Comparison of ENCODE assay signal across 27 cellular contexts in the genomic region with DNA sequence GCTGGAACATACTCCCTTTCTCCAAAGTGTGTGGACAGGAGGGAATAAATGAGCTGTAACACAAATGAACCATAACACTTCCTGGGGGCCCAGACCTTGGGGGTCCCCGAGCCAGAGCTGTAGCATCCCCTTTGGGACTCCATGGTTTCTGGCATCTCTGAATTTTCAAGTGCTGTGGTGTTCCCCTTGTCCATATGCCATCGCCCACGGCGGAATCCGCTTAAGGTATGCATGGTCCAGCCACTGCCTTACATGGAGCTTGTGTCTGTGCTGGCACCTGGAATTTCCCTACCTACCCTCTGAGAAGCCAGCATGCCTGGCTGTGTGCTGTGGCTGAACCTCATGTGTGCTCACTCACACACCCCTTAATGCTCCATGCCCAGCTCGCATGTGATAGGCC.
DNase-seq lines count a peak whose midpoint lies in the region; ATAC-seq, FAIRE-seq and TF ChIP-seq lines count a peak whose summit lies in the region.
"Had no signal": no experiment of that assay in that cellular context is flagged by ENCODE, and none has a peak within 500 bp of the region (broad histone marks: within the 10 kb centered on the region; RNA-seq: fewer than 3 reads in every experiment).

No MANE protein-coding gene starts in this region.

- no peak for TF ChIP-seq EP300 in GM12878 (IDR thresholded peaks at IDR 0.05; ENCODE audit: borderline replicate concordance in 1 of 2, control insufficient read depth in 1 of 2, low read depth in 2 of 2, low read length in 2 of 2)
- TF ChIP-seq EP300 in H1 (IDR thresholded peaks at IDR 0.05; ENCODE audit: borderline replicate concordance in 1 of 2, low read depth in 2 of 2, low read length in 2 of 2): no peak

- no peaks in the 10 kb centered on the region for H3K27me3 ChIP-seq in GM12878 (replicated peaks in 1 of 2; ENCODE audit: control insufficient read depth in 2 of 2, insufficient read depth in 2 of 2, low read length in 1 of 2)
- H3K27me3 ChIP-seq in H1 (replicated peaks in 1 of 4; ENCODE audit: control insufficient read depth in 3 of 4, extremely low read depth in 1 of 4, insufficient read depth in 3 of 4, low read length in 3 of 4): no peaks in the 10 kb centered on the region
- H3K27me3 ChIP-seq: BE2C, BLaER1 had no signal

- CTCF ChIA-PET in GM12878 (lab: Yijun Ruan, JAX) (no interaction called here), H1 (lab: Charles Lee; ENCODE audit: partially characterized antibody) (interaction anchor here (0.6 to 1.0 kb wide), 2 partner anchors 19 to 54 kb away, joined by 3 read pairs; no protein-coding TSS in a partner anchor)

- no peak overlapping the region for H2AFZ ChIP-seq in GM12878 (ENCODE audit: control insufficient read depth, low read depth, low read length)
- no peak overlapping the region for H2AFZ ChIP-seq in H1 (ENCODE audit: low read length)

- H4K5ac ChIP-seq in H1 (ENCODE audit: insufficient read length, low read depth, low read length): no peak overlapping the region

- DNase-seq in UCSD-AML1 (lab: John Stamatoyannopoulos, UW; ENCODE audit: unreplicated experiment) (peak; percentile 1), GM12878 (ENCODE audit: low read depth, low spot score) (no peak), H1 (ENCODE audit: low read depth in 1 of 2, low spot score in 2 of 2) (no peak), NCI-H82 (lab: John Stamatoyannopoulos, UW) (no peak), 8988T (no peak), dedifferentiated amniotic fluid mesenchymal stem cell (ENCODE audit: extremely low spot score) (no peak)
- no peak for DNase-seq in stimulated activated effector memory CD8-positive, alpha-beta T cell treated with anti-CD3 and anti-CD28 coated beads, Interleukin-12 subunit alpha, Interleukin-12 subunit beta, amount 100 ng/mL, for 72 hours (ENCODE audit: low spot score in 2 of 2)
- DNase-seq: AML-193; BE2C; C1 segment of cervical spinal cord; CD4-positive, alpha-beta memory T cell; CD4-positive, CD25-positive, alpha-beta regulatory T cell; COR-L47; DMS 273 treated with DMSO at 0.1 percent for 48 hours; DMS153; DMS53; DMS79; DND-41; EL; GDM1 had no signal

- H3K9ac ChIP-seq in GM12878 (ENCODE audit: control insufficient read depth, insufficient read depth, low read length) (no peak overlapping the region), H1 (replicated peaks in 1 of 4; ENCODE audit: extremely low read depth in 1 of 4, low read depth in 3 of 4, low read length in 3 of 4) (no peak overlapping the region)
- H3K9ac ChIP-seq: BLaER1 had no signal

- H3K4me1 ChIP-seq in GM12878 (ENCODE audit: control insufficient read depth, insufficient read depth, low read length) (no peaks in the 10 kb centered on the region), H1 (replicated peaks in 1 of 4; ENCODE audit: control insufficient read depth in 3 of 4, insufficient read depth in 4 of 4, low read length in 3 of 4) (no peaks in the 10 kb centered on the region)
- H3K4me1 ChIP-seq: A549, BLaER1 had no signal

- peaks cover 6% of the 10 kb centered on the region for H3K9me3 Mint-ChIP-seq in stimulated activated effector memory CD8-positive, alpha-beta T cell treated with anti-CD3 and anti-CD28 coated beads, Interleukin-12 subunit alpha, Interleukin-12 subunit beta, amount 100 ng/mL, for 72 hours

- no peak overlapping the region for H2BK120ac ChIP-seq in H1 (replicated peaks; ENCODE audit: low read depth, low read length)

- FAIRE-seq in GM12878 (lab: Jason Lieb, UNC): no peak
- no peak for FAIRE-seq in H1 (lab: Jason Lieb, UNC)
- FAIRE-seq: A549, GM12891, GM19239 had no signal

- no peak overlapping the region for H2AK5ac ChIP-seq in H1 (ENCODE audit: low read depth, low read length)

- H3K79me1 ChIP-seq in H1 (ENCODE audit: low read depth, low read length): no peaks in the 10 kb centered on the region

- no peaks in the 10 kb centered on the region for H4K20me1 ChIP-seq in GM12878 (ENCODE audit: control insufficient read depth, insufficient read depth)
- no peaks in the 10 kb centered on the region for H4K20me1 ChIP-seq in H1 (replicated peaks in 1 of 2; ENCODE audit: control insufficient read depth in 1 of 2, insufficient read depth in 2 of 2, low read length in 2 of 2)
- H4K20me1 ChIP-seq: BLaER1 had no signal

- TF ChIP-seq CTCF in GM12878 (IDR thresholded peaks at IDR 0.05 in 2 of 3, conservative IDR thresholded peaks at IDR 0.05 in 1 of 3; ENCODE audit: control insufficient read depth in 2 of 3, extremely low read depth in 1 of 3, insufficient read depth in 1 of 3, low read depth in 3 of 3, low read length in 3 of 3): no peak
- TF ChIP-seq CTCF in H1 (IDR thresholded peaks at IDR 0.05; ENCODE audit: control extremely low read depth in 1 of 3, insufficient read depth in 1 of 3, low read depth in 1 of 3, low read length in 3 of 3): no peak

- POLR2A ChIA-PET in GM12878 (lab: Charles Lee) (no interaction called here), H1 (lab: Charles Lee; ENCODE audit: partially characterized antibody) (no interaction called here)

- H2BK12ac ChIP-seq in H1 (ENCODE audit: low read depth, low read length): no peak overlapping the region

- ATAC-seq in GM12878 (peak; percentile 21; the same call in 1 of the 3 replicates), HG03175 (IDR thresholded peaks at IDR 0.05; ENCODE audit: unreplicated experiment) (no peak)
- peak; percentile 24 for ATAC-seq in stimulated activated effector memory CD8-positive, alpha-beta T cell treated with anti-CD3 and anti-CD28 coated beads, Interleukin-12 subunit alpha, Interleukin-12 subunit beta, amount 100 ng/mL, for 72 hours
- ATAC-seq: A549 had no signal

- H3K36me3 Mint-ChIP-seq in stimulated activated effector memory CD8-positive, alpha-beta T cell treated with anti-CD3 and anti-CD28 coated beads, Interleukin-12 subunit alpha, Interleukin-12 subunit beta, amount 100 ng/mL, for 72 hours: no peaks in the 10 kb centered on the region
- H3K36me3 Mint-ChIP-seq: CD14-positive monocyte; CD4-positive, alpha-beta memory T cell; CD4-positive, CD25-positive, alpha-beta regulatory T cell; CD8-positive, alpha-beta memory T cell had no signal

- H3K79me2 ChIP-seq in GM12878 (ENCODE audit: control insufficient read depth, insufficient read depth, low read length): no peaks in the 10 kb centered on the region
- no peaks in the 10 kb centered on the region for H3K79me2 ChIP-seq in H1 (ENCODE audit: control insufficient read depth in 1 of 2, insufficient read depth in 2 of 2, low read length in 2 of 2)

- H2BK20ac ChIP-seq in H1 (ENCODE audit: low read length): no peak overlapping the region

- no peak overlapping the region for H2BK5ac ChIP-seq in H1 (ENCODE audit: low read depth, low read length)

- no peaks in the 10 kb centered on the region for H3K4me1 Mint-ChIP-seq in stimulated activated effector memory CD8-positive, alpha-beta T cell treated with anti-CD3 and anti-CD28 coated beads, Interleukin-12 subunit alpha, Interleukin-12 subunit beta, amount 100 ng/mL, for 72 hours
- H3K4me1 Mint-ChIP-seq: CD14-positive monocyte; CD4-positive, alpha-beta memory T cell; CD4-positive, CD25-positive, alpha-beta regulatory T cell; CD8-positive, alpha-beta memory T cell had no signal

- SMC1A ChIA-PET in GM12878 (lab: Charles Lee; ENCODE audit: uncharacterized antibody, unreplicated experiment): no interaction called here

- no peak overlapping the region for H3K14ac ChIP-seq in H1 (ENCODE audit: insufficient read length)

- intact Hi-C loops in GM12878 (cut with micrococcal nuclease; ENCODE audit: unreplicated experiment): no loop called here

- WGBS in GM12878 (ENCODE audit: insufficient coverage, insufficient replicate concordance, low lambda C conversion rate, missing lambda C conversion rate): 64% methylated on average over 6 of the region's 6 CpGs
- WGBS in H1 (ENCODE audit: extremely low coverage in 1 of 2, insufficient coverage in 1 of 2, insufficient read length in 1 of 2, insufficient replicate concordance in 2 of 2, low coverage in 1 of 2, low lambda C conversion rate in 2 of 2, missing lambda C conversion rate in 1 of 2), 2 experiments: 99% methylated on average over 6 of the region's 6 CpGs; no CpG with 5 or more reads in 1 of the 2 experiments

- TF ChIP-seq RAD21 in GM12878 (IDR thresholded peaks at IDR 0.05; ENCODE audit: insufficient read depth, low read depth, low read length) (no peak), H1 (IDR thresholded peaks at IDR 0.05 in 1 of 2, conservative IDR thresholded peaks at IDR 0.05 in 1 of 2; ENCODE audit: low read depth in 2 of 2, low read length in 2 of 2) (no peak)

- in situ Hi-C loops in GM12878 (cut with MboI): no loop called here

- H3K23ac ChIP-seq in H1 (ENCODE audit: insufficient read length): no peak overlapping the region

- no peaks in the 10 kb centered on the region for H3K36me3 ChIP-seq in GM12878 (ENCODE audit: control insufficient read depth in 2 of 2, insufficient read depth in 2 of 2, low read length in 1 of 2)
- no peaks in the 10 kb centered on the region for H3K36me3 ChIP-seq in H1 (ENCODE audit: control insufficient read depth in 2 of 4, insufficient read depth in 4 of 4, low read length in 3 of 4)
- H3K36me3 ChIP-seq: BE2C, BLaER1 had no signal

- BruUV-seq in GM12878 (replicated peaks; lab: Mats Ljungman, UMichigan): no TSS peak

- RAD21 ChIA-PET in GM12878 (lab: Charles Lee; ENCODE audit: unreplicated experiment): no interaction called here

- no peaks in the 10 kb centered on the region for H3K23me2 ChIP-seq in H1 (ENCODE audit: low read depth, low read length)

- no peak for TF ChIP-seq POLR2A in GM12878 (IDR thresholded peaks at IDR 0.05; ENCODE audit: low read depth, low read length)
- TF ChIP-seq POLR2A in H1 (IDR thresholded peaks at IDR 0.05; ENCODE audit: control extremely low read depth in 1 of 2, low read depth in 2 of 2, low read length in 2 of 2): no peak

- H3K18ac ChIP-seq in H1 (ENCODE audit: extremely low read depth, low read length): no peak overlapping the region

- H3K27ac Mint-ChIP-seq in stimulated activated effector memory CD8-positive, alpha-beta T cell treated with anti-CD3 and anti-CD28 coated beads, Interleukin-12 subunit alpha, Interleukin-12 subunit beta, amount 100 ng/mL, for 72 hours: no peak overlapping the region
- H3K27ac Mint-ChIP-seq: CD14-positive monocyte; CD4-positive, alpha-beta memory T cell; CD4-positive, CD25-positive, alpha-beta regulatory T cell; CD8-positive, alpha-beta memory T cell had no signal

- H3K4ac ChIP-seq in H1 (replicated peaks; ENCODE audit: insufficient read length, low read depth, low read length): no peak overlapping the region

- H3K9me3 ChIP-seq in GM12878 (replicated peaks; ENCODE audit: control insufficient read depth, insufficient read depth, low read length) (no peaks in the 10 kb centered on the region), H1 (ENCODE audit: insufficient read depth in 2 of 2, low read depth in 1 of 2, low read length in 1 of 2) (peaks cover 6% of the 10 kb centered on the region in 2 experiments)
- H3K9me3 ChIP-seq: A549, BE2C, BLaER1 had no signal

- H3K27ac ChIP-seq in GM12878 (ENCODE audit: control insufficient read depth, insufficient read depth): no peak overlapping the region
- H3K27ac ChIP-seq in H1 (ENCODE audit: low read depth, low read length): no peak overlapping the region
- H3K27ac ChIP-seq: A549, BLaER1 had no signal

- H3K4me3 Mint-ChIP-seq in stimulated activated effector memory CD8-positive, alpha-beta T cell treated with anti-CD3 and anti-CD28 coated beads, Interleukin-12 subunit alpha, Interleukin-12 subunit beta, amount 100 ng/mL, for 72 hours: no peak overlapping the region
- H3K4me3 Mint-ChIP-seq: CD14-positive monocyte; CD4-positive, alpha-beta memory T cell; CD4-positive, CD25-positive, alpha-beta regulatory T cell; CD8-positive, alpha-beta memory T cell had no signal

- no peak overlapping the region for H2BK15ac ChIP-seq in H1 (ENCODE audit: low read length)

- H3K4me3 ChIP-seq in GM12878 (no peak overlapping the region), H1 (ENCODE audit: extremely low read depth in 1 of 4, insufficient read depth in 2 of 4, low read depth in 3 of 4, low read length in 4 of 4) (no peak overlapping the region)
- H3K4me3 ChIP-seq: A549, BLaER1 had no signal

- no peak overlapping the region for H3K56ac ChIP-seq in H1 (replicated peaks; ENCODE audit: insufficient read length, low read depth, low read length)

- no peak overlapping the region for H3K4me2 ChIP-seq in GM12878 (ENCODE audit: control insufficient read depth, insufficient read depth)
- H3K4me2 ChIP-seq in H1 (ENCODE audit: insufficient read depth in 1 of 2, low read depth in 2 of 2, low read length in 2 of 2): no peak overlapping the region
- H3K4me2 ChIP-seq: A549, BLaER1 had no signal

- H4K8ac ChIP-seq in H1 (ENCODE audit: extremely low read depth, insufficient read depth, low read length): peak overlapping the region; percentile 20; the same call in 1 of the 2 replicates

- no peak overlapping the region for H4K91ac ChIP-seq in H1 (replicated peaks; ENCODE audit: insufficient read length, low read length)
